In the genomic region with DNA sequence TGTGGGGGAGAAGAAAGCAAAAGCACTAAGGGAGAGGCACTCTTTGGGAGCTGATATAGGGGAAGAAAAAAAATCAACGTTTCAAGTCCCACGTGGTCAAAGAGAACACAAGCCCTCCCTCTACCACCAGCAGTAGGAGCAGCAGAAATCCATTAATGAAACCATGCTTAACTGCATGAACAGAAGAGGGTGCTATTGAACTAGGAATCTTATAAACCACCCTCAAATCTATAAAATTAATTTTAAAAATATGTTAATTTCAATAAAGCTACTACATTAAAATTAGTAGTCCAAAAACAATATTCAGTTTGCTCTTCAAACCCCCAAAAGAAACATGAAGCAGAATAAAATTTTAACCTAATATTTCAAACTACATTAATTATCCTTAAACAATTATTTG, we compare ENCODE assay signal across 8 cellular contexts.
A peak's percentile ranks its signal among the peaks of the same experiment; 100 is the strongest.
DNase-seq lines count a peak whose midpoint lies in the region; ATAC-seq and TF ChIP-seq lines count a peak whose summit lies in the region.

No MANE protein-coding gene starts in this region.

- peak; percentile 19; the same call in 1 of the 2 replicates for TF ChIP-seq CTCF in 22Rv1 (IDR thresholded peaks at IDR 0.05)
- TF ChIP-seq CTCF in fibroblast of mammary gland (conservative IDR thresholded peaks at IDR 0.05; ENCODE audit: control insufficient read depth, insufficient read depth, low read depth, low read length): peak; percentile 15

- no peak overlapping the region for H3K4me3 ChIP-seq in fibroblast of mammary gland (ENCODE audit: control insufficient read depth, low read depth, low read length)

- H3K27ac ChIP-seq in 22Rv1: no peak overlapping the region

- DNase-seq in H4 (ENCODE audit: low spot score) (peak; percentile 33), NCI-H748 treated with DMSO at 0.1 percent for 48 hours (lab: John Stamatoyannopoulos, UW) (peak; percentile 51), fibroblast of mammary gland (ENCODE audit: low read depth) (peak; percentile 23), amygdala (lab: John Stamatoyannopoulos, UW) (no peak), occipital lobe (lab: John Stamatoyannopoulos, UW) (no peak), HK-2 (ENCODE audit: unreplicated experiment) (no peak)

- no peak for ATAC-seq in GM21786 (IDR thresholded peaks at IDR 0.05; ENCODE audit: unreplicated experiment)

Comparison
In these comparisons a context has a peak if more than half of its experiments do, and no peak if none do; other contexts are left out.
1. DNase-seq: peak in H4 (single experiment), NCI-H748 treated with DMSO at 0.1 percent for 48 hours (single experiment) and fibroblast of mammary gland (single experiment); none in amygdala (0 of 56), occipital lobe (single experiment) and HK-2 (single experiment).